23 cellular contexts compared by ENCODE assay signal in the genomic region with DNA sequence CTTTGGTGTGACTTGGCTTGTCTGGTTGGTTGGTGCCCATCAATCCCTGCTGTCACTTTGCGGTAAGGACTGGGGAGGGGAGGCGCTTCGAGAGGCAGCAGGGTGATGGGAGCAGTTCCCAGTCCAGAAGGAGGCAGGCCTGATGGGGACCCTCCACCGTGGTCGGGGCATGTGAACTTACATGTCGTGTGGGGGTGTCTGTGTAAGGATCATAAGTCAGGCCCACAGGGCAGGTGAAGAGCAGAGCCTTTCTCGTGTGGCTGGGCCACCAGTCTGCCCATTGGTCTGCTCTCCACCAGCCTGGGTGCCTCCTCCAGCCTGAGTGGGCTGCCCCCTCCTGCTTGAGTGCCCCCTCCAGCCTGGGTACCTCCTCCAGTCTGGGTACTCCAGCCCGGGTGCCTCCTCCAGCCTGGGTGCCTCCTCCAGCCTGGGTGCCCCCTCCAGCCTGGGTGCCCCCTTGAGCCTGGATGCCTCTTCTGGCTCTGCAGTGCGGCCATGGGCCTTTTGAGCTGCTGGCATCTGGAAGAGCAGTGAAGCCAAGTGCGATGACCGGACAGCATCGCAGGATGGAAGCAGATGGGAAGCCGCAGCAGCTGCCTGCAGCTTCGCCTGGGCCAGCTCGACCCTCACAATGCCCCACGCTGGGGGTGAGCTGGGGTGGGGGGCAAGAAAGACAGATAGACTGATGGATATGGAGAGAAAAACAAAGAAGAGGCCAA. TPM values are rescaled to one million over a fixed set of nuclear protein-coding genes. Genes with fewer than 3 reads are reported as not detected.
DNase-seq lines count a peak whose midpoint lies in the region; ATAC-seq and TF ChIP-seq lines count a peak whose summit lies in the region.
"Had no signal": no experiment of that assay in that cellular context is flagged by ENCODE, and none has a peak within 500 bp of the region (broad histone marks: within the 10 kb centered on the region; RNA-seq: fewer than 3 reads in every experiment).

No MANE protein-coding gene starts in this region.

- no peak overlapping the region for H3K27ac Mint-ChIP-seq in activated naive CD8-positive, alpha-beta T cell treated with anti-CD3 and anti-CD28 coated beads, Interleukin-2, amount 50 U/mL, for 24 hours
- H3K27ac Mint-ChIP-seq in activated T-helper 17 cell treated with anti-CD3 and anti-CD28 coated beads, Interleukin-2, amount 50 U/mL, for 72 hours: no peak overlapping the region
- H3K27ac Mint-ChIP-seq: activated CD8-positive, alpha-beta T cell treated with anti-CD3 and anti-CD28 coated beads for 36 hours; T-helper 1 cell treated with Interleukin-12 subunit alpha and Interleukin-12 subunit beta and Interleukin-4 antibody, amounts not matched to agents 30 μg/mL and 1 μg/mL, for 36 hours had no signal

- peak overlapping the region in 1 of 2 donors; percentile 15 for H3K27ac ChIP-seq in right atrium auricular region
- H3K27ac ChIP-seq in left ventricle myocardium inferior (replicated peaks): peak overlapping the region; percentile 95
- H3K27ac ChIP-seq in osteoblast (ENCODE audit: low read depth, low read length): no peak overlapping the region
- peak overlapping the region; percentile 58 for H3K27ac ChIP-seq in upper lobe of right lung
- H3K27ac ChIP-seq: 22Rv1, brain microvascular endothelial cell, colonic mucosa, esophagus squamous epithelium, neutrophil, prostate gland, suprapubic skin had no signal

- DNase-seq in Right ventricle myocardium inferior (ENCODE audit: missing footprints) (peak; percentile 35), right atrium auricular region (ENCODE audit: low spot score) (no peak), left ventricle myocardium inferior (no peak), osteoblast (ENCODE audit: insufficient read length, low spot score, missing footprints) (peak; percentile 44), upper lobe of right lung (no peak)
- no peak for DNase-seq in activated naive CD8-positive, alpha-beta T cell treated with anti-CD3 and anti-CD28 coated beads, Interleukin-2, amount 50 U/mL, for 24 hours
- DNase-seq: activated CD4-positive, alpha-beta T cell treated with anti-CD3 and anti-CD28 coated beads for 1 hour; activated CD8-positive, alpha-beta T cell treated with anti-CD3 and anti-CD28 coated beads for 36 hours; activated effector memory CD4-positive, alpha-beta T cell treated with anti-CD3 and anti-CD28 coated beads, Interleukin-2, amount 50 U/mL, for 16 hours; brain microvascular endothelial cell; colonic mucosa; esophagus squamous epithelium; NCI-H1436 treated with DMSO at 0.1 percent for 48 hours; NCI-H510A treated with DMSO at 0.1 percent for 48 hours; NK-92 treated with Interleukin-12 subunit alpha and Interleukin-12 subunit beta, amount 100 ng/mL, for 24 hours had no signal

- H3K27me3 Mint-ChIP-seq in activated naive CD8-positive, alpha-beta T cell treated with anti-CD3 and anti-CD28 coated beads, Interleukin-2, amount 50 U/mL, for 24 hours: peaks cover 2% of the 10 kb centered on the region
- peaks cover 12% of the 10 kb centered on the region for H3K27me3 Mint-ChIP-seq in activated T-helper 17 cell treated with anti-CD3 and anti-CD28 coated beads, Interleukin-2, amount 50 U/mL, for 72 hours

- H3K9me3 ChIP-seq in right atrium auricular region (no peaks in the 10 kb centered on the region), left ventricle myocardium inferior (replicated peaks) (no peaks in the 10 kb centered on the region), osteoblast (ENCODE audit: low read depth, low read length) (no peaks in the 10 kb centered on the region), upper lobe of right lung (no peaks in the 10 kb centered on the region)
- H3K9me3 ChIP-seq: colonic mucosa, esophagus squamous epithelium, neutrophil, prostate gland, suprapubic skin had no signal

- intact Hi-C loops in Right ventricle myocardium inferior (cut with DNase I): no loop called here
- intact Hi-C loops in left ventricle myocardium inferior (cut with micrococcal nuclease): no loop called here
- intact Hi-C loops in upper lobe of right lung (cut with DNase I): no loop called here

- peaks cover 0 to 72% of the 10 kb centered on the region in 2 donors for H3K4me1 ChIP-seq in right atrium auricular region
- peaks cover 80% of the 10 kb centered on the region for H3K4me1 ChIP-seq in left ventricle myocardium inferior
- H3K4me1 ChIP-seq in osteoblast (ENCODE audit: insufficient read depth, low read length): peaks cover 5% of the 10 kb centered on the region
- peaks cover 72% of the 10 kb centered on the region for H3K4me1 ChIP-seq in upper lobe of right lung
- H3K4me1 ChIP-seq: colonic mucosa, prostate gland had no signal

- H3K36me3 ChIP-seq in right atrium auricular region (peaks cover 38% of the 10 kb centered on the region), left ventricle myocardium inferior (peaks cover 39% of the 10 kb centered on the region), osteoblast (ENCODE audit: insufficient read depth, low read length) (peaks cover 11% of the 10 kb centered on the region), upper lobe of right lung (peaks cover 53% of the 10 kb centered on the region)
- H3K36me3 ChIP-seq: brain microvascular endothelial cell, colonic mucosa, neutrophil, prostate gland had no signal

- no peak overlapping the region for H2AFZ ChIP-seq in osteoblast (ENCODE audit: low read length)

- peaks cover 39% of the 10 kb centered on the region for H3K79me2 ChIP-seq in osteoblast (ENCODE audit: insufficient read depth, low read length)

- ATAC-seq in Right ventricle myocardium inferior (no peak), upper lobe of right lung (peak; percentile 6), HG03108 (IDR thresholded peaks at IDR 0.05; ENCODE audit: unreplicated experiment) (no peak)
- no peak for ATAC-seq in activated naive CD8-positive, alpha-beta T cell treated with anti-CD3 and anti-CD28 coated beads, Interleukin-2, amount 50 U/mL, for 24 hours
- no peak for ATAC-seq in activated T-helper 17 cell treated with anti-CD3 and anti-CD28 coated beads, Interleukin-2, amount 50 U/mL, for 72 hours (replicated peaks)
- ATAC-seq: activated CD8-positive, alpha-beta T cell treated with anti-CD3 and anti-CD28 coated beads for 36 hours had no signal

- H3K27me3 ChIP-seq in right atrium auricular region: no peaks in the 10 kb centered on the region
- H3K27me3 ChIP-seq in left ventricle myocardium inferior (ENCODE audit: low read depth): no peaks in the 10 kb centered on the region
- no peaks in the 10 kb centered on the region for H3K27me3 ChIP-seq in osteoblast (ENCODE audit: insufficient read depth, low read length)
- H3K27me3 ChIP-seq in upper lobe of right lung: no peaks in the 10 kb centered on the region
- H3K27me3 ChIP-seq: brain microvascular endothelial cell, colonic mucosa, suprapubic skin had no signal

- no peaks in the 10 kb centered on the region for H3K36me3 Mint-ChIP-seq in activated naive CD8-positive, alpha-beta T cell treated with anti-CD3 and anti-CD28 coated beads, Interleukin-2, amount 50 U/mL, for 24 hours (ENCODE audit: low read depth)
- H3K36me3 Mint-ChIP-seq in activated T-helper 17 cell treated with anti-CD3 and anti-CD28 coated beads, Interleukin-2, amount 50 U/mL, for 72 hours (ENCODE audit: low read depth): no peaks in the 10 kb centered on the region

- H3K4me3 ChIP-seq in right atrium auricular region (no peak overlapping the region), left ventricle myocardium inferior (no peak overlapping the region), osteoblast (ENCODE audit: insufficient read depth, low read length) (no peak overlapping the region), upper lobe of right lung (no peak overlapping the region)
- H3K4me3 ChIP-seq: colonic mucosa, esophagus squamous epithelium, prostate gland, skin epidermis, suprapubic skin had no signal

- H4K20me1 ChIP-seq in osteoblast (ENCODE audit: insufficient read depth, low read length): peaks cover 14% of the 10 kb centered on the region

- TF ChIP-seq CTCF in right atrium auricular region (IDR thresholded peaks at IDR 0.05) (no peak), left ventricle myocardium inferior (IDR thresholded peaks at IDR 0.05; ENCODE audit: borderline replicate concordance) (no peak), osteoblast (IDR thresholded peaks at IDR 0.05; ENCODE audit: extremely low read depth, low read depth, low read length) (no peak), upper lobe of right lung (IDR thresholded peaks at IDR 0.05) (no peak)

- H3K4me2 ChIP-seq in osteoblast (ENCODE audit: insufficient read depth, low read length): no peak overlapping the region

- no peaks in the 10 kb centered on the region for H3K9me3 Mint-ChIP-seq in activated naive CD8-positive, alpha-beta T cell treated with anti-CD3 and anti-CD28 coated beads, Interleukin-2, amount 50 U/mL, for 24 hours
- no peaks in the 10 kb centered on the region for H3K9me3 Mint-ChIP-seq in activated T-helper 17 cell treated with anti-CD3 and anti-CD28 coated beads, Interleukin-2, amount 50 U/mL, for 72 hours
- H3K9me3 Mint-ChIP-seq: activated CD8-positive, alpha-beta T cell treated with anti-CD3 and anti-CD28 coated beads for 36 hours; T-helper 1 cell treated with Interleukin-12 subunit alpha and Interleukin-12 subunit beta and Interleukin-4 antibody, amounts not matched to agents 30 μg/mL and 1 μg/mL, for 36 hours had no signal

- no peak overlapping the region for H3K4me3 Mint-ChIP-seq in activated naive CD8-positive, alpha-beta T cell treated with anti-CD3 and anti-CD28 coated beads, Interleukin-2, amount 50 U/mL, for 24 hours
- no peak overlapping the region for H3K4me3 Mint-ChIP-seq in activated T-helper 17 cell treated with anti-CD3 and anti-CD28 coated beads, Interleukin-2, amount 50 U/mL, for 72 hours
- H3K4me3 Mint-ChIP-seq: activated CD8-positive, alpha-beta T cell treated with anti-CD3 and anti-CD28 coated beads for 36 hours; T-helper 1 cell treated with Interleukin-12 subunit alpha and Interleukin-12 subunit beta and Interleukin-4 antibody, amounts not matched to agents 30 μg/mL and 1 μg/mL, for 36 hours had no signal

- no peaks in the 10 kb centered on the region for H3K4me1 Mint-ChIP-seq in activated naive CD8-positive, alpha-beta T cell treated with anti-CD3 and anti-CD28 coated beads, Interleukin-2, amount 50 U/mL, for 24 hours
- H3K4me1 Mint-ChIP-seq in activated T-helper 17 cell treated with anti-CD3 and anti-CD28 coated beads, Interleukin-2, amount 50 U/mL, for 72 hours: no peaks in the 10 kb centered on the region

RNA-seq across cellular contexts. Expression of a gene that starts 25.0 kb away (rescaled TPM):
- total RNA-seq in Right ventricle myocardium inferior: 29.1 TPM
- total RNA-seq in right atrium auricular region: 100 to 1,000 TPM in 1 of 2 donors, 10 to 100 TPM in 1; 35.1 to 116 TPM
- 23.3 TPM for total RNA-seq in left ventricle myocardium inferior
- 18.6 and 35.1 TPM in 2 replicates for total RNA-seq in osteoblast
- total RNA-seq in upper lobe of right lung: 93.6 TPM
- total RNA-seq in activated T-helper 17 cell treated with anti-CD3 and anti-CD28 coated beads, Interleukin-2, amount 50 U/mL, for 72 hours: not detected
- total RNA-seq: activated CD8-positive, alpha-beta T cell treated with anti-CD3 and anti-CD28 coated beads for 36 hours had no signal

Comparison
In these comparisons a context has a peak if more than half of its experiments do, and no peak if none do; other contexts are left out.
1. DNase-seq: peak in Right ventricle myocardium inferior (single experiment) and osteoblast (single experiment); none in right atrium auricular region (single experiment), left ventricle myocardium inferior (single experiment), upper lobe of right lung (single experiment) and activated naive CD8-positive, alpha-beta T cell treated with anti-CD3 and anti-CD28 coated beads, Interleukin-2, amount 50 U/mL, for 24 hours (single experiment).
2. RNA of a gene that starts 25.0 kb away (total RNA-seq): 35.1 to 116 TPM in right atrium auricular region, 93.6 TPM in upper lobe of right lung (single experiment), 18.6 to 35.1 TPM in osteoblast, 29.1 TPM in Right ventricle myocardium inferior (single experiment) and 23.3 TPM in left ventricle myocardium inferior (single experiment); not detected in activated T-helper 17 cell treated with anti-CD3 and anti-CD28 coated beads, Interleukin-2, amount 50 U/mL, for 72 hours; every median in the first group is over 10 times any median in the second.